17 cellular contexts compared by ENCODE assay signal in genomic region chr6:81727876-81728517, GRCh38. TPM values are rescaled to one million over a fixed set of nuclear protein-coding genes. Genes with fewer than 3 reads are reported as not detected.
DNase-seq lines count a peak whose midpoint lies in the region; ATAC-seq, FAIRE-seq and TF ChIP-seq lines count a peak whose summit lies in the region.
"Had no signal": no experiment of that assay in that cellular context is flagged by ENCODE, and none has a peak within 500 bp of the region (broad histone marks: within the 10 kb centered on the region; RNA-seq: fewer than 3 reads in every experiment).

No MANE protein-coding gene starts in this region.

- TF ChIP-seq EP300 in HepG2 (IDR thresholded peaks at IDR 0.05; ENCODE audit: low read depth in 2 of 2, low read length in 2 of 2), result no peak
- no peak for TF ChIP-seq EP300 in HepG2 (CRISPR knock-in tag; IDR thresholded peaks at IDR 0.05; ENCODE audit: borderline replicate concordance)

- WGBS in liver, result 46% methylated on average over 8 of the region's 8 CpGs
- WGBS in HepG2 (ENCODE audit: low lambda C conversion rate), result 41% methylated on average over 8 of the region's 8 CpGs

- H2AFZ ChIP-seq in HepG2 (ENCODE audit: low read length), result no peak overlapping the region
- H2AFZ ChIP-seq: PC-9 had no signal

- H3K4me1 ChIP-seq in liver (ENCODE audit: control insufficient read depth in 4 of 4, insufficient read depth in 4 of 4, low read length in 3 of 4), result peaks cover 0 to 14% (median 2%) of the 10 kb centered on the region in 4 donors
- no peaks in the 10 kb centered on the region for H3K4me1 ChIP-seq in HepG2 (ENCODE audit: insufficient read depth, low read length)
- H3K4me1 ChIP-seq: foreskin keratinocyte had no signal

- no peaks in the 10 kb centered on the region for H3K9me3 ChIP-seq in liver (ENCODE audit: control insufficient read depth in 4 of 4, low read length in 3 of 4)
- no peaks in the 10 kb centered on the region for H3K9me3 ChIP-seq in HepG2 (ENCODE audit: low read length)
- H3K9me3 ChIP-seq: thoracic aorta had no signal

- H3K27ac ChIP-seq in liver (ENCODE audit: low read depth in 1 of 2, low read length in 2 of 2) (peak overlapping the region; percentile 89 to 93), HepG2 (ENCODE audit: extremely low read length, insufficient read depth, low read length) (no peak overlapping the region)
- H3K27ac ChIP-seq: foreskin keratinocyte, PC-9, thoracic aorta had no signal

- intact Hi-C loops in HepG2 (cut with micrococcal nuclease; ENCODE audit: unreplicated experiment), result no loop called here

- no peak overlapping the region for H3K4me2 ChIP-seq in HepG2 (ENCODE audit: low read depth, low read length)
- H3K4me2 ChIP-seq: PC-9 had no signal

- H4K20me1 ChIP-seq in HepG2 (ENCODE audit: insufficient read depth, low read length), result no peaks in the 10 kb centered on the region

- POLR2A ChIA-PET in HepG2 (lab: Yijun Ruan, JAX), result no interaction called here

- ATAC-seq in HepG2 (no peak; the same call in 2 of the 3 replicates), GM19463 (IDR thresholded peaks at IDR 0.05; ENCODE audit: unreplicated experiment) (peak; percentile 86), esophagus mucosa (no peak)
- ATAC-seq: effector memory CD8-positive, alpha-beta T cell; foreskin keratinocyte; K562 had no signal

- TF ChIP-seq RAD21 in liver (IDR thresholded peaks at IDR 0.05), result peak; percentile 55 to 65
- TF ChIP-seq RAD21 in HepG2 (CRISPR knock-in tag; IDR thresholded peaks at IDR 0.05), result no peak

- no peak for TF ChIP-seq CTCF in liver (IDR thresholded peaks at IDR 0.05; ENCODE audit: low read depth, low read length, missing input control)
- TF ChIP-seq CTCF in HepG2 (CRISPR knock-in tag; IDR thresholded peaks at IDR 0.05), result no peak

- no peak for TF ChIP-seq POLR2A in HepG2 (IDR thresholded peaks at IDR 0.05; ENCODE audit: insufficient read depth in 1 of 2, low read depth in 2 of 2, low read length in 2 of 2)

- H3K79me2 ChIP-seq in HepG2 (ENCODE audit: insufficient read depth, low read length), result no peaks in the 10 kb centered on the region

- no peak for DNase-seq in HepG2 (ENCODE audit: low spot score)
- DNase-seq in SHP77 treated with DMSO at 0.1 percent for 48 hours (lab: John Stamatoyannopoulos, UW), result peak; percentile 67
- DNase-seq in pons (ENCODE audit: low spot score), result peak; percentile 8
- no peak for DNase-seq in Kasumi-1 (lab: John Stamatoyannopoulos, UW)
- DNase-seq in OCI-M2 (lab: John Stamatoyannopoulos, UW; ENCODE audit: unreplicated experiment), result no peak
- DNase-seq: activated CD4-positive, alpha-beta T cell treated with anti-CD3 and anti-CD28 coated beads, Interleukin-2, amount 50 U/mL, for 1 hour; effector memory CD8-positive, alpha-beta T cell; foreskin keratinocyte; mesenchymal stem cell; NCI-H1417; NCI-H446 treated with DMSO at 0.1 percent for 48 hours; PC-9 had no signal

- H3K4me3 ChIP-seq in liver (ENCODE audit: low read depth in 1 of 3, low read length in 3 of 3), result peak overlapping the region in 2 of 3 donors; percentile 13 to 46
- no peak overlapping the region for H3K4me3 ChIP-seq in HepG2 (replicated peaks in 1 of 3; ENCODE audit: insufficient read depth in 1 of 3, low read depth in 2 of 3, low read length in 3 of 3)
- H3K4me3 ChIP-seq: K562, PC-9, thoracic aorta had no signal

- in situ Hi-C loops in HepG2 (cut with HindIII; ENCODE audit: extremely low pct_ligation_motif_present, low pct_unique_long_range_greater_than_20kb), result no loop called here

- no peaks in the 10 kb centered on the region for H3K27me3 ChIP-seq in liver (ENCODE audit: control insufficient read depth in 4 of 4, insufficient read depth in 4 of 4, low read length in 3 of 4)
- H3K27me3 ChIP-seq in HepG2 (ENCODE audit: control insufficient read depth in 1 of 2, insufficient read depth in 2 of 2, low read length in 2 of 2), result no peaks in the 10 kb centered on the region
- H3K27me3 ChIP-seq: foreskin keratinocyte had no signal

- H3K36me3 ChIP-seq in liver (ENCODE audit: control insufficient read depth in 4 of 4, insufficient read depth in 3 of 4, low read depth in 1 of 4, low read length in 3 of 4) (no peaks in the 10 kb centered on the region), HepG2 (replicated peaks in 1 of 2; ENCODE audit: control insufficient read depth in 1 of 2, insufficient read depth in 2 of 2, low read length in 2 of 2) (no peaks in the 10 kb centered on the region)
- H3K36me3 ChIP-seq: thoracic aorta had no signal

- H3K9ac ChIP-seq in liver (ENCODE audit: low read depth in 1 of 2, low read length in 2 of 2), result peak overlapping the region; percentile 80
- no peak overlapping the region for H3K9ac ChIP-seq in HepG2 (ENCODE audit: insufficient read depth, low read depth, low read length)

- no peak for FAIRE-seq in HepG2 (lab: Jason Lieb, UNC)
- FAIRE-seq: K562 had no signal

- no TSS peak for BruUV-seq in HepG2 (replicated peaks; lab: Mats Ljungman, UMichigan)

- CTCF ChIA-PET in HepG2 (lab: Yijun Ruan, JAX; ENCODE audit: low intra/inter-chr PET ratio, low total read pairs), result no interaction called here

TF ChIP-seq in liver, 16 proteins besides CTCF, POLR2A, EP300 and RAD21 (continues in another document):
- peak; percentile 81 for TF ChIP-seq ZBTB33 (IDR thresholded peaks at IDR 0.05)
- no peak for TF ChIP-seq ATF3 (IDR thresholded peaks at IDR 0.05)

TF ChIP-seq in HepG2, 621 proteins besides CTCF, POLR2A, EP300 and RAD21 (continues in another document):
- TF ChIP-seq ATF2 (CRISPR knock-in tag; IDR thresholded peaks at IDR 0.05) (no peak), DNMT3B (CRISPR knock-in tag; conservative IDR thresholded peaks at IDR 0.05) (no peak), ZNF264 (CRISPR knock-in tag; IDR thresholded peaks at IDR 0.05) (no peak), MED13 (CRISPR knock-in tag; IDR thresholded peaks at IDR 0.05) (no peak), ZNF230 (CRISPR knock-in tag; IDR thresholded peaks at IDR 0.05) (no peak), SAP130 (CRISPR knock-in tag; IDR thresholded peaks at IDR 0.05; ENCODE audit: low read depth) (no peak), PREB (CRISPR knock-in tag; IDR thresholded peaks at IDR 0.05) (no peak), ZBTB38 (CRISPR knock-in tag; IDR thresholded peaks at IDR 0.05) (no peak), MXD3 (CRISPR knock-in tag; IDR thresholded peaks at IDR 0.05) (no peak), ZNF354B (CRISPR knock-in tag; IDR thresholded peaks at IDR 0.05) (no peak), THAP7 (CRISPR knock-in tag; IDR thresholded peaks at IDR 0.05) (no peak)

RNA-seq across cellular contexts. Expression of gene TENT5A, which starts 24.5 kb away (rescaled TPM):
- total RNA-seq in liver, result 10 to 100 TPM; 13.1 to 13.6 TPM
- 1 to 10 TPM; 4.0 to 9.6 TPM for polyA plus RNA-seq in liver
- 13.8 and 15.4 TPM in 2 replicates for total RNA-seq in HepG2 (2016; rRNA removed; fragmentation: Illumina TruSeq; extraction: Trizol)
- total RNA-seq in HepG2 (2016; cell fraction: cytosol; rRNA removed; fragmentation: Illumina TruSeq; extraction: Trizol; ENCODE audit: low read depth), result 1.3 TPM in 2 replicates
- 13.2 and 14.6 TPM in 2 replicates for total RNA-seq in HepG2 (2016; cell fraction: insoluble cytoplasmic fraction; rRNA removed; fragmentation: Illumina TruSeq; extraction: Trizol)
- total RNA-seq in HepG2 (2016; cell fraction: membrane; rRNA removed; fragmentation: Illumina TruSeq; extraction: Trizol), result 5.1 and 5.9 TPM in 2 replicates
- total RNA-seq in HepG2 (2016; cell fraction: nucleus; rRNA removed; fragmentation: Illumina TruSeq; extraction: Trizol), result 22.7 and 22.9 TPM in 2 replicates
- polyA plus RNA-seq in HepG2 (2011; rRNA removed), result 4.9 and 8.0 TPM in 2 replicates
- polyA plus RNA-seq in HepG2 (2011; cell fraction: cytosol; rRNA removed), result 2.8 and 3.0 TPM in 2 replicates
- polyA plus RNA-seq in HepG2 (2011; cell fraction: nucleus; rRNA removed), result 14.0 and 14.5 TPM in 2 replicates
- polyA plus RNA-seq in HepG2 (2012), result 4.4 and 5.7 TPM in 2 replicates
- polyA plus RNA-seq in HepG2 (2016; cell fraction: cytosol; fragmentation: Illumina TruSeq; extraction: Trizol; ENCODE audit: low read depth), result 0.22 and 0.33 TPM in 2 replicates
- polyA plus RNA-seq in HepG2 (2016; cell fraction: insoluble cytoplasmic fraction; fragmentation: Illumina TruSeq; extraction: Trizol; ENCODE audit: low read depth), result 7.7 and 8.0 TPM in 2 replicates
- 1.5 and 1.6 TPM in 2 replicates for polyA plus RNA-seq in HepG2 (2016; cell fraction: membrane; fragmentation: Illumina TruSeq; extraction: Trizol; ENCODE audit: low read depth)
- polyA plus RNA-seq in HepG2 (2016; cell fraction: nucleus; fragmentation: Illumina TruSeq; extraction: Trizol; ENCODE audit: insufficient read depth, low read depth), result 32.2 and 34.0 TPM in 2 replicates
- 6.6 and 25.8 TPM in 2 replicates for polyA minus RNA-seq in HepG2 (2011; rRNA and poly(A)+ RNA removed; ENCODE audit: low replicate concordance)
- 6.4 and 7.7 TPM in 2 replicates for polyA minus RNA-seq in HepG2 (2011; cell fraction: cytosol; rRNA and poly(A)+ RNA removed)
- 15.9 and 16.6 TPM in 2 replicates for polyA minus RNA-seq in HepG2 (2011; cell fraction: nucleus; rRNA and poly(A)+ RNA removed)
- 2.9 TPM for total RNA-seq in esophagus mucosa

Comparison
In these comparisons a context has a peak if more than half of its experiments do, and no peak if none do; other contexts are left out.
1. H3K4me3 ChIP-seq: peak in liver (2 of 3); none in HepG2 (0 of 3).
2. DNase-seq: peak in SHP77 treated with DMSO at 0.1 percent for 48 hours (single experiment) and pons (single experiment); none in HepG2 (single experiment), Kasumi-1 (0 of 2) and OCI-M2 (single experiment).